1 cellular context compared by ENCODE assay signal in the genomic region with DNA sequence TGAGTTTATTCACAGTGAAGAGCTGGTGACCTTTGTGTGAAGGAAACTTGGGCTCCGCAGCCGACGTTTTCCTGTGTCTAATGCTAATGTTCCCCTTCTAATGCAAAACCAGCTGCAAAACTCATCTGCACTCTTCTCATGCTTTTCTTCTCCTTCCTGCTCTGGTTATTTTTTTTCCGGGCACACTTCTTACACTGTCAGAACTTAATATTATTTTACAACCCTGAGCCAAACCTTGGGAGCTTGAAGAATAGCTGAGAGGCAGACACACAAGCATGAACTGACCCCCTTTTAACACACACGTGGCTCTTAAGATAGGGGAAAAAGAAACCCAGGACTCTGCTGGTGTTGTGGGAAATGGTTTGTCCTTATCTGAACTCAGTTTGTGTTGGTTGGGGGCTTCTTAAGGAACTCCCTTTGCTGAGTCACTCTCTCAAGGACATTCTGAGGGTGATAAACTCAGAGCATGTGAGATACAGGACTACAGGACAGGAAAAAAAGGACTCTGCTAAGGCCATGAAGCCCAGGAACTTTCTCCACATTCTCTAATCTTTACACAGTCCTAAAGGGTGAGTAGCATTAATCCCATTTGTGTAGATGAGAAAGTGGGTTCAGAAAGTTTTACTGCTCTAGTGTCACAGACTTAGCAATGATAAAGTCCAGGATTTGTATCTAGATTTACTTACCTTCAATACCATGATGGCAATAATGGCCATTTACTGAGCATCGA.
TF ChIP-seq lines count a peak whose summit lies in the region.

No MANE protein-coding gene starts in this region.

TF ChIP-seq in K562, 482 proteins besides CTCF, POLR2A, EP300 and RAD21 (continued from another document and continues in another):
- peak; percentile 85 for TF ChIP-seq ATF3 (IDR thresholded peaks at IDR 0.05)
- peak; percentile 16; the same call in 1 of the 2 replicates for TF ChIP-seq ATF3 (CRISPR knock-in tag; conservative IDR thresholded peaks at IDR 0.05)
- no peak for TF ChIP-seq ZNF764 (CRISPR knock-in tag; IDR thresholded peaks at IDR 0.05; ENCODE audit: low read depth)
- TF ChIP-seq SETDB1 (IDR thresholded peaks at IDR 0.05; ENCODE audit: low read length), result no peak
- TF ChIP-seq FOXJ2 (tag; IDR thresholded peaks at IDR 0.05), result peak; percentile 91
- peak; percentile 60 for TF ChIP-seq BHLHE40 (IDR thresholded peaks at IDR 0.05; ENCODE audit: low read length)
- TF ChIP-seq DLX4 (CRISPR knock-in tag; IDR thresholded peaks at IDR 0.05), result no peak
- TF ChIP-seq SOX6 (IDR thresholded peaks at IDR 0.05), result peak; percentile 86
- 0 out of 4 replicates have a peak, but pooled peaks of 1 of the 2 experiments have one; percentile 6 for TF ChIP-seq TEAD1 (CRISPR knock-in tag; IDR thresholded peaks at IDR 0.05)
- TF ChIP-seq DPF2 (IDR thresholded peaks at IDR 0.05), result peak; percentile 93
- 0 out of 2 replicates have a peak, but pooled peaks have one; percentile 77 for TF ChIP-seq GATAD2A (IDR thresholded peaks at IDR 0.05)
- TF ChIP-seq CBFB (CRISPR knock-in tag; IDR thresholded peaks at IDR 0.05), result no peak
- TF ChIP-seq NRF1 (conservative IDR thresholded peaks at IDR 0.05 in 1 of 2, IDR thresholded peaks at IDR 0.05 in 1 of 2), result no peak
- TF ChIP-seq ESRRB (CRISPR knock-in tag; IDR thresholded peaks at IDR 0.05; ENCODE audit: borderline replicate concordance), result no peak
- peak; percentile 89 for TF ChIP-seq TBP (optimal IDR thresholded peaks at IDR 0.05; ENCODE audit: low read depth, low read length)
- TF ChIP-seq MTF1 (CRISPR knock-in tag; IDR thresholded peaks at IDR 0.05; ENCODE audit: borderline replicate concordance), result 0 out of 2 replicates have a peak, but pooled peaks have one; percentile 8
- TF ChIP-seq, protein P1, sequence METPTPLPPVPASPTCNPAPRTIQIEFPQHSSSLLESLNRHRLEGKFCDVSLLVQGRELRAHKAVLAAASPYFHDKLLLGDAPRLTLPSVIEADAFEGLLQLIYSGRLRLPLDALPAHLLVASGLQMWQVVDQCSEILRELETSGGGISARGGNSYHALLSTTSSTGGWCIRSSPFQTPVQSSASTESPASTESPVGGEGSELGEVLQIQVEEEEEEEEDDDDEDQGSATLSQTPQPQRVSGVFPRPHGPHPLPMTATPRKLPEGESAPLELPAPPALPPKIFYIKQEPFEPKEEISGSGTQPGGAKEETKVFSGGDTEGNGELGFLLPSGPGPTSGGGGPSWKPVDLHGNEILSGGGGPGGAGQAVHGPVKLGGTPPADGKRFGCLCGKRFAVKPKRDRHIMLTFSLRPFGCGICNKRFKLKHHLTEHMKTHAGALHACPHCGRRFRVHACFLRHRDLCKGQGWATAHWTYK (CRISPR knock-in tag; IDR thresholded peaks at IDR 0.05), result no peak
- TF ChIP-seq ZNF644 (tag; IDR thresholded peaks at IDR 0.05; ENCODE audit: low read depth), result no peak
- TF ChIP-seq, protein P2, sequence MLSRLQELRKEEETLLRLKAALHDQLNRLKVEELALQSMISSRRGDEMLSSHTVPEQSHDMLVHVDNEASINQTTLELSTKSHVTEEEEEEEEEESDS (CRISPR knock-in tag; IDR thresholded peaks at IDR 0.05), result no peak
- peak; percentile 85; the same call in 1 of the 2 replicates for TF ChIP-seq LCOR (CRISPR knock-in tag; IDR thresholded peaks at IDR 0.05)
- TF ChIP-seq RNF2 (IDR thresholded peaks at IDR 0.05), result peak; percentile 92
- TF ChIP-seq RNF219 (CRISPR knock-in tag; IDR thresholded peaks at IDR 0.05), result no peak
- TF ChIP-seq HDAC2 (IDR thresholded peaks at IDR 0.05), result peak; percentile 73
- no peak for TF ChIP-seq DDX20 (tag; IDR thresholded peaks at IDR 0.05; ENCODE audit: low read depth)
- TF ChIP-seq, protein P3, sequence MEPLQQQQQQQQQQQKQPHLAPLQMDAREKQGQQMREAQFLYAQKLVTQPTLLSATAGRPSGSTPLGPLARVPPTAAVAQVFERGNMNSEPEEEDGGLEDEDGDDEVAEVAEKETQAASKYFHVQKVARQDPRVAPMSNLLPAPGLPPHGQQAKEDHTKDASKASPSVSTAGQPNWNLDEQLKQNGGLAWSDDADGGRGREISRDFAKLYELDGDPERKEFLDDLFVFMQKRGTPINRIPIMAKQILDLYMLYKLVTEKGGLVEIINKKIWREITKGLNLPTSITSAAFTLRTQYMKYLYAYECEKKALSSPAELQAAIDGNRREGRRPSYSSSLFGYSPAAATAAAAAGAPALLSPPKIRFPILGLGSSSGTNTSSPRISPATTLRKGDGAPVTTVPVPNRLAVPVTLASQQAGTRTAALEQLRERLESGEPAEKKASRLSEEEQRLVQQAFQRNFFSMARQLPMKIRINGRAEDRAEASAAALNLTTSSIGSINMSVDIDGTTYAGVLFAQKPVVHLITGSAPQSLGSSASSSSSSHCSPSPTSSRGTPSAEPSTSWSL (CRISPR knock-in tag; IDR thresholded peaks at IDR 0.05; ENCODE audit: borderline replicate concordance), result no peak
- TF ChIP-seq, protein P4, sequence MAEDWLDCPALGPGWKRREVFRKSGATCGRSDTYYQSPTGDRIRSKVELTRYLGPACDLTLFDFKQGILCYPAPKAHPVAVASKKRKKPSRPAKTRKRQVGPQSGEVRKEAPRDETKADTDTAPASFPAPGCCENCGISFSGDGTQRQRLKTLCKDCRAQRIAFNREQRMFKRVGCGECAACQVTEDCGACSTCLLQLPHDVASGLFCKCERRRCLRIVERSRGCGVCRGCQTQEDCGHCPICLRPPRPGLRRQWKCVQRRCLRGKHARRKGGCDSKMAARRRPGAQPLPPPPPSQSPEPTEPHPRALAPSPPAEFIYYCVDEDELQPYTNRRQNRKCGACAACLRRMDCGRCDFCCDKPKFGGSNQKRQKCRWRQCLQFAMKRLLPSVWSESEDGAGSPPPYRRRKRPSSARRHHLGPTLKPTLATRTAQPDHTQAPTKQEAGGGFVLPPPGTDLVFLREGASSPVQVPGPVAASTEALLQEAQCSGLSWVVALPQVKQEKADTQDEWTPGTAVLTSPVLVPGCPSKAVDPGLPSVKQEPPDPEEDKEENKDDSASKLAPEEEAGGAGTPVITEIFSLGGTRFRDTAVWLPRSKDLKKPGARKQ (CRISPR knock-in tag; IDR thresholded peaks at IDR 0.05), result no peak
- no peak for TF ChIP-seq RBM17 (IDR thresholded peaks at IDR 0.05; ENCODE audit: borderline replicate concordance, low read depth, low read length)
- no peak for TF ChIP-seq ZNF57 (CRISPR knock-in tag; IDR thresholded peaks at IDR 0.05)
- TF ChIP-seq TOE1 (IDR thresholded peaks at IDR 0.05; ENCODE audit: borderline replicate concordance), result peak; percentile 63; the same call in 1 of the 2 replicates
- no peak for TF ChIP-seq TOE1 (CRISPR knock-in tag; IDR thresholded peaks at IDR 0.05; ENCODE audit: borderline replicate concordance, low read depth)
- no peak for TF ChIP-seq XRCC5 (IDR thresholded peaks at IDR 0.05; ENCODE audit: low read depth, low read length)
- no peak for TF ChIP-seq HIVEP1 (CRISPR knock-in tag; IDR thresholded peaks at IDR 0.05)
- TF ChIP-seq, protein P5, sequence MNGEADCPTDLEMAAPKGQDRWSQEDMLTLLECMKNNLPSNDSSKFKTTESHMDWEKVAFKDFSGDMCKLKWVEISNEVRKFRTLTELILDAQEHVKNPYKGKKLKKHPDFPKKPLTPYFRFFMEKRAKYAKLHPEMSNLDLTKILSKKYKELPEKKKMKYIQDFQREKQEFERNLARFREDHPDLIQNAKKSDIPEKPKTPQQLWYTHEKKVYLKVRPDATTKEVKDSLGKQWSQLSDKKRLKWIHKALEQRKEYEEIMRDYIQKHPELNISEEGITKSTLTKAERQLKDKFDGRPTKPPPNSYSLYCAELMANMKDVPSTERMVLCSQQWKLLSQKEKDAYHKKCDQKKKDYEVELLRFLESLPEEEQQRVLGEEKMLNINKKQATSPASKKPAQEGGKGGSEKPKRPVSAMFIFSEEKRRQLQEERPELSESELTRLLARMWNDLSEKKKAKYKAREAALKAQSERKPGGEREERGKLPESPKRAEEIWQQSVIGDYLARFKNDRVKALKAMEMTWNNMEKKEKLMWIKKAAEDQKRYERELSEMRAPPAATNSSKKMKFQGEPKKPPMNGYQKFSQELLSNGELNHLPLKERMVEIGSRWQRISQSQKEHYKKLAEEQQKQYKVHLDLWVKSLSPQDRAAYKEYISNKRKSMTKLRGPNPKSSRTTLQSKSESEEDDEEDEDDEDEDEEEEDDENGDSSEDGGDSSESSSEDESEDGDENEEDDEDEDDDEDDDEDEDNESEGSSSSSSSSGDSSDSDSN (IDR thresholded peaks at IDR 0.05; ENCODE audit: borderline replicate concordance in 1 of 2, low read depth in 2 of 2, low read length in 2 of 2), result no peak
- TF ChIP-seq ARID4B (CRISPR knock-in tag; IDR thresholded peaks at IDR 0.05), result no peak
- no peak for TF ChIP-seq ZNF165 (CRISPR knock-in tag; IDR thresholded peaks at IDR 0.05; ENCODE audit: borderline replicate concordance)
- no peak for TF ChIP-seq HMBOX1 (IDR thresholded peaks at IDR 0.05)
- TF ChIP-seq ZNF224 (CRISPR knock-in tag; IDR thresholded peaks at IDR 0.05), result no peak
- TF ChIP-seq RCOR1 (IDR thresholded peaks at IDR 0.05; ENCODE audit: borderline replicate concordance in 1 of 2, low read depth in 2 of 2, low read length in 2 of 2), result peak in 1 of 2 experiments; percentile 87; a peak in 2 of 4 replicates
- TF ChIP-seq ZNF174 (CRISPR knock-in tag; IDR thresholded peaks at IDR 0.05), result no peak
